In the genomic region with DNA sequence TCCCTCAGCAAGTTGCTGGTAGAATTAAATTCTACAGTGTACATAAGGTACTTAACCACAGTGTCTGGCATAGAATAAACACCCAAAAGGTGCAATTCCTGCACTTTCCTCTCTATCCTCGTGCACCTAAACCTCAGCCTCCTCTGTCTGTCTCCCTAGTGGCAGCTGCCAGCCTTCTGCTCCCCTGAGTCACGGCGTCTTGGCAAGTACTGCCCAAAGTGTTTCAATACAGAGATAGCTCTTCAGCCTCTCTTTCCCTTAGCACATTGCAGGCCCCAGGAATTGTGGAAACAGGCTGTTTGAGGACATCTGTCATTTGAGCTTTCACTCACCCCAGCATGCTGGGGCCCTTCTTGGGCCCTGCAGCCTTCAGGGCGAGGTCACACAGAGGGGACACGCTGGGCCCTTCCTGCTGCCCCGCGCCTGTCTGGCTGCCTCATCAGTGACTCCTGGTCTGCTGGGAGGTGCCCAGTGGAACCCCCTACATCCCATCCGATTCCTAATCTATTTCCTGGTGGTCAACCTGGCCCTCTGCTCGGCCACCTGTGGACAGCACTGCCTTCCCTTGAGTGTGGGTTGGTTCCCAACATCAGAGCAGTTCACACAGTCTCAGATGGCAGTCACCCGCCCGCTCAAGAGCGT, we compare ENCODE assay signal across 10 cellular contexts. TPM values are rescaled to one million over a fixed set of nuclear protein-coding genes. Genes with fewer than 3 reads are reported as not detected.
DNase-seq lines count a peak whose midpoint lies in the region; TF ChIP-seq lines count a peak whose summit lies in the region.
"Had no signal": no experiment of that assay in that cellular context is flagged by ENCODE, and none has a peak within 500 bp of the region (broad histone marks: within the 10 kb centered on the region; RNA-seq: fewer than 3 reads in every experiment).

No MANE protein-coding gene starts in this region.

- TF ChIP-seq CTCF in fibroblast of lung (conservative IDR thresholded peaks at IDR 0.05 in 1 of 2, IDR thresholded peaks at IDR 0.05 in 1 of 2; ENCODE audit: low read depth in 1 of 2, low read length in 2 of 2) (no peak), mesothelial cell of epicardium (IDR thresholded peaks at IDR 0.05; ENCODE audit: unreplicated experiment) (no peak), type B pancreatic cell (conservative IDR thresholded peaks at IDR 0.05) (no peak)

- H3K4me3 Mint-ChIP-seq in mesothelial cell of epicardium (no peak overlapping the region), type B pancreatic cell (peak overlapping the region; percentile 5)
- H3K4me3 Mint-ChIP-seq: stimulated activated effector memory CD8-positive, alpha-beta T cell treated with anti-CD3 and anti-CD28 coated beads, Interleukin-12 subunit alpha, Interleukin-12 subunit beta, amount 100 ng/mL, for 72 hours had no signal

- DNase-seq in RPMI8226 (peak; percentile 11), fibroblast of lung (ENCODE audit: low read depth in 2 of 2) (peak in 1 of 2 donors; percentile 40), mesothelial cell of epicardium (ENCODE audit: low spot score in 2 of 2, unreplicated experiment in 2 of 2) (no peak), type B pancreatic cell (ENCODE audit: extremely low spot score, unreplicated experiment) (no peak), OCI-M2 (lab: John Stamatoyannopoulos, UW; ENCODE audit: unreplicated experiment) (no peak), NCI-H345 (lab: John Stamatoyannopoulos, UW) (no peak), ecto neural progenitor cell (ENCODE audit: low spot score) (no peak)
- DNase-seq: activated T-cell treated with anti-CD3 and anti-CD28 coated beads, Interleukin-2, amount 50 U/mL, for 1 hour; NCI-H226 had no signal

- peaks cover 58% of the 10 kb centered on the region for H3K79me2 ChIP-seq in fibroblast of lung (ENCODE audit: control insufficient read depth, insufficient read depth, low read length)

- H3K4me2 ChIP-seq in fibroblast of lung (ENCODE audit: extremely low read depth, insufficient read depth, low read length), result no peak overlapping the region

- no peaks in the 10 kb centered on the region for H4K20me1 ChIP-seq in fibroblast of lung (ENCODE audit: control insufficient read depth, extremely low read depth, insufficient read depth, low read length)

- H3K27me3 Mint-ChIP-seq in mesothelial cell of epicardium (ENCODE audit: low read depth), result no peaks in the 10 kb centered on the region
- peaks cover 3% of the 10 kb centered on the region for H3K27me3 Mint-ChIP-seq in type B pancreatic cell

- H3K9me3 ChIP-seq in fibroblast of lung (ENCODE audit: control insufficient read depth, insufficient read depth, low read depth, low read length), result no peaks in the 10 kb centered on the region

- no peak overlapping the region for H2AFZ ChIP-seq in fibroblast of lung (ENCODE audit: low read length)

- H3K4me1 ChIP-seq in fibroblast of lung (ENCODE audit: control insufficient read depth, extremely low read depth, insufficient read depth, low read length), result peaks cover 50% of the 10 kb centered on the region

- peak overlapping the region; percentile 72 for H3K27ac Mint-ChIP-seq in mesothelial cell of epicardium
- peak overlapping the region; percentile 35 for H3K27ac Mint-ChIP-seq in type B pancreatic cell
- H3K27ac Mint-ChIP-seq: stimulated activated effector memory CD8-positive, alpha-beta T cell treated with anti-CD3 and anti-CD28 coated beads, Interleukin-12 subunit alpha, Interleukin-12 subunit beta, amount 100 ng/mL, for 72 hours had no signal

- no peaks in the 10 kb centered on the region for H3K36me3 ChIP-seq in fibroblast of lung (ENCODE audit: control insufficient read depth, insufficient read depth, low read length)

- H3K9me3 Mint-ChIP-seq in mesothelial cell of epicardium (peaks cover 4% of the 10 kb centered on the region), type B pancreatic cell (peaks cover 4% of the 10 kb centered on the region)
- H3K9me3 Mint-ChIP-seq: stimulated activated effector memory CD8-positive, alpha-beta T cell treated with anti-CD3 and anti-CD28 coated beads, Interleukin-12 subunit alpha, Interleukin-12 subunit beta, amount 100 ng/mL, for 72 hours had no signal

- no peak overlapping the region for H3K4me3 ChIP-seq in fibroblast of lung (replicated peaks in 1 of 4; ENCODE audit: control extremely low read depth in 1 of 4, insufficient read depth in 1 of 4, low read depth in 3 of 4, low read length in 4 of 4)

- H3K36me3 Mint-ChIP-seq in mesothelial cell of epicardium (peaks cover 34% of the 10 kb centered on the region), type B pancreatic cell (peaks cover 35% of the 10 kb centered on the region)
- H3K36me3 Mint-ChIP-seq: stimulated activated effector memory CD8-positive, alpha-beta T cell treated with anti-CD3 and anti-CD28 coated beads, Interleukin-12 subunit alpha, Interleukin-12 subunit beta, amount 100 ng/mL, for 72 hours had no signal

- no peak overlapping the region for H3K9ac ChIP-seq in fibroblast of lung (ENCODE audit: insufficient read depth, low read length)

- no peaks in the 10 kb centered on the region for H3K27me3 ChIP-seq in fibroblast of lung (ENCODE audit: control insufficient read depth, insufficient read depth, low read length)

- peak overlapping the region; percentile 65 for H3K27ac ChIP-seq in fibroblast of lung (ENCODE audit: insufficient read depth, low read length)

- peaks cover 43% of the 10 kb centered on the region for H3K4me1 Mint-ChIP-seq in mesothelial cell of epicardium
- H3K4me1 Mint-ChIP-seq in type B pancreatic cell (ENCODE audit: unreplicated experiment), result peaks cover 32% of the 10 kb centered on the region
- H3K4me1 Mint-ChIP-seq: stimulated activated effector memory CD8-positive, alpha-beta T cell treated with anti-CD3 and anti-CD28 coated beads, Interleukin-12 subunit alpha, Interleukin-12 subunit beta, amount 100 ng/mL, for 72 hours had no signal

RNA-seq across cellular contexts. Expression of gene COL4A2, which starts 19.3 kb away (rescaled TPM):
- 93.1 and 123 TPM in 2 replicates for total RNA-seq in fibroblast of lung
- 43.8 and 463 TPM in 2 replicates for polyA plus RNA-seq in fibroblast of lung
- polyA plus RNA-seq in fibroblast of lung (2012), result 52.1 and 712 TPM in 2 replicates
- polyA minus RNA-seq in fibroblast of lung (ENCODE audit: low replicate concordance), result 56.9 and 841 TPM in 2 replicates
- total RNA-seq in mesothelial cell of epicardium, result 432 to 469 TPM (median 449 TPM) in 3 replicates
- total RNA-seq in type B pancreatic cell (ENCODE audit: low replicate concordance), result 38.6 and 145 TPM in 2 replicates

RNA-seq across cellular contexts. Expression of gene COL4A1, which starts 19.4 kb away (rescaled TPM):
- 34.0 and 57.5 TPM in 2 replicates for total RNA-seq in fibroblast of lung
- polyA plus RNA-seq in fibroblast of lung, result 18.4 and 607 TPM in 2 replicates
- 19.5 and 691 TPM in 2 replicates for polyA plus RNA-seq in fibroblast of lung (2012)
- polyA minus RNA-seq in fibroblast of lung (ENCODE audit: low replicate concordance), result 30.9 and 567 TPM in 2 replicates
- total RNA-seq in mesothelial cell of epicardium, result 341 to 362 TPM (median 347 TPM) in 3 replicates
- 20.4 and 83.6 TPM in 2 replicates for total RNA-seq in type B pancreatic cell (ENCODE audit: low replicate concordance)
